Comparison of ENCODE assay signal across 8 cellular contexts in genomic region chr2:112765251-112765650, GRCh38. TPM values are rescaled to one million over a fixed set of nuclear protein-coding genes. Genes with fewer than 3 reads are reported as not detected.
A peak's percentile ranks its signal among the peaks of the same experiment; 100 is the strongest.
DNase-seq lines count a peak whose midpoint lies in the region; ATAC-seq and TF ChIP-seq lines count a peak whose summit lies in the region.

No MANE protein-coding gene starts in this region.

- H3K4me1 ChIP-seq in iPS-20b (ENCODE audit: insufficient read depth, low read length) (peaks cover 4% of the 10 kb centered on the region; the same call in 1 of the 2 replicates), thymus (ENCODE audit: control insufficient read depth, insufficient read depth, low read length) (peaks cover 13% of the 10 kb centered on the region)

- H3K27me3 ChIP-seq in iPS-20b (ENCODE audit: insufficient read depth, low read length): no peaks in the 10 kb centered on the region
- no peaks in the 10 kb centered on the region for H3K27me3 ChIP-seq in thymus (ENCODE audit: control insufficient read depth, insufficient read depth)

- no peak overlapping the region for H3K27ac ChIP-seq in iPS-20b (ENCODE audit: low read length)
- H3K27ac ChIP-seq in thymus (ENCODE audit: low read depth): no peak overlapping the region

- peak overlapping the region; percentile 67; the same call in 1 of the 2 replicates for H3K9ac ChIP-seq in iPS-20b (ENCODE audit: low read depth, low read length)

- H3K36me3 Mint-ChIP-seq in activated T-cell treated with anti-CD3 and anti-CD28 coated beads, Interleukin-2, amount 50 U/mL, for 72 hours (ENCODE audit: insufficient read depth in 2 of 2): peaks cover 8 to 26% of the 10 kb centered on the region in 2 donors

- no peaks in the 10 kb centered on the region for H3K9me3 Mint-ChIP-seq in activated T-cell treated with anti-CD3 and anti-CD28 coated beads, Interleukin-2, amount 50 U/mL, for 72 hours

- WGBS in thymus: 93% methylated on average over 4 of the region's 4 CpGs

- H3K4me3 ChIP-seq in WI38 (ENCODE audit: low read depth, low read length) (peak overlapping the region; percentile 80), iPS-20b (ENCODE audit: low read length) (peak overlapping the region; percentile 82), thymus (ENCODE audit: low read length) (peak overlapping the region; percentile 79)

- no peak for TF ChIP-seq CTCF in WI38 (IDR thresholded peaks at IDR 0.05; ENCODE audit: low read depth, low read length)

- no peak for ATAC-seq in activated T-cell treated with anti-CD3 and anti-CD28 coated beads, Interleukin-2, amount 50 U/mL, for 72 hours (replicated peaks in 1 of 2)
- ATAC-seq in HG03175 (IDR thresholded peaks at IDR 0.05; ENCODE audit: unreplicated experiment): no peak
- ATAC-seq in HG02763 (IDR thresholded peaks at IDR 0.05; ENCODE audit: unreplicated experiment): no peak
- ATAC-seq in GM18858 (IDR thresholded peaks at IDR 0.05; ENCODE audit: unreplicated experiment): no peak

- H3K4me3 Mint-ChIP-seq in activated T-cell treated with anti-CD3 and anti-CD28 coated beads, Interleukin-2, amount 50 U/mL, for 72 hours: peak overlapping the region; percentile 90 to 96

- no peaks in the 10 kb centered on the region for H3K27me3 Mint-ChIP-seq in activated T-cell treated with anti-CD3 and anti-CD28 coated beads, Interleukin-2, amount 50 U/mL, for 72 hours (ENCODE audit: low read depth)

- no peak for DNase-seq in activated T-cell treated with anti-CD3 and anti-CD28 coated beads, Interleukin-2, amount 50 U/mL, for 72 hours
- no peak for DNase-seq in activated T-cell treated with anti-CD3 and anti-CD28 coated beads, Interleukin-2, amount 50 U/mL, for 48 hours

- H3K9me3 ChIP-seq in iPS-20b (ENCODE audit: insufficient read depth, low read depth, low read length) (no peaks in the 10 kb centered on the region), thymus (ENCODE audit: control insufficient read depth) (no peaks in the 10 kb centered on the region)

- H3K4me1 Mint-ChIP-seq in activated T-cell treated with anti-CD3 and anti-CD28 coated beads, Interleukin-2, amount 50 U/mL, for 72 hours (ENCODE audit: low read depth): peaks cover 35% of the 10 kb centered on the region

- H3K36me3 ChIP-seq in iPS-20b (ENCODE audit: insufficient read depth, low read depth, low read length): peaks cover 14% of the 10 kb centered on the region
- H3K36me3 ChIP-seq in thymus (ENCODE audit: control insufficient read depth, insufficient read depth): peaks cover 3% of the 10 kb centered on the region

- no peak overlapping the region for H3K27ac Mint-ChIP-seq in activated T-cell treated with anti-CD3 and anti-CD28 coated beads, Interleukin-2, amount 50 U/mL, for 72 hours

RNA-seq across cellular contexts. Expression of gene CKAP2L, which starts 0.8 kb away (rescaled TPM):
- total RNA-seq in activated T-cell treated with anti-CD3 and anti-CD28 coated beads, Interleukin-2, amount 50 U/mL, for 72 hours: 10 to 100 TPM; 45.5 to 47.7 TPM
- 1.0 TPM for polyA plus RNA-seq in thymus

RNA-seq across cellular contexts. Expression of gene IL1A, which starts 19.0 kb away (rescaled TPM):
- total RNA-seq in activated T-cell treated with anti-CD3 and anti-CD28 coated beads, Interleukin-2, amount 50 U/mL, for 72 hours: 1 to 10 TPM; 1.4 to 6.6 TPM
- 1.8 TPM for polyA plus RNA-seq in thymus

RNA-seq across cellular contexts. Expression of gene NT5DC4, which starts 44.4 kb away (rescaled TPM):
- total RNA-seq in activated T-cell treated with anti-CD3 and anti-CD28 coated beads, Interleukin-2, amount 50 U/mL, for 72 hours: 1 to 10 TPM in 1 of 2 donors, not detected in 1; 1.2 TPM
- 0.25 TPM for polyA plus RNA-seq in thymus
